ENCODE assay signal across 23 cellular contexts in genomic region chr17:55666810-55667209, GRCh38. TPM values are rescaled to one million over a fixed set of nuclear protein-coding genes. Genes with fewer than 3 reads are reported as not detected.
"Had no signal": no experiment of that assay in that cellular context is flagged by ENCODE, and none has a peak within 500 bp of the region (broad histone marks: within the 10 kb centered on the region; RNA-seq: fewer than 3 reads in every experiment).

No MANE protein-coding gene starts in this region.

- H3K27ac Mint-ChIP-seq: nephron; neural progenitor cell; stimulated activated naive B cell treated with anti-CD40 and anti-IgM and Interleukin-4, amounts not matched to agents 10 μg/mL and 1 μg/mL and 100 μg/mL, for 72 hours had no signal

- H3K9me3 Mint-ChIP-seq: naive thymus-derived CD8-positive, alpha-beta T cell; neural progenitor cell had no signal

- ATAC-seq: left cardiac atrium; left lobe of liver; left ventricle myocardium superior; naive thymus-derived CD8-positive, alpha-beta T cell; right cardiac atrium; stimulated activated naive B cell treated with anti-CD40 and anti-IgM and Interleukin-4, amounts not matched to agents 10 μg/mL and 1 μg/mL and 100 μg/mL, for 72 hours; stimulated activated naive CD8-positive, alpha-beta T cell treated with anti-CD3 and anti-CD28 coated beads, Interleukin-15, Interleukin-2, amounts not matched to agents 100 U/mL and 50 U/mL, for 24 hours had no signal

- DNase-seq: hippocampal formation; kidney glomerular epithelial cell; left cardiac atrium; left ventricle myocardium superior; mammary epithelial cell; mesenchymal stem cell; naive thymus-derived CD8-positive, alpha-beta T cell; ovary; retina; right cardiac atrium; stimulated activated CD4-positive, alpha-beta T cell treated with anti-CD3 and anti-CD28 coated beads, Interleukin-12 subunit alpha, Interleukin-12 subunit beta, amount 100 ng/mL, for 4 hours; stimulated activated CD4-positive, alpha-beta T cell treated with anti-CD3 and anti-CD28 coated beads, Interleukin-15, amount 100 ng/mL, for 24 hours; stimulated activated CD4-positive, alpha-beta T cell treated with anti-CD3 and anti-CD28 coated beads, Interleukin-2, amount 100 ng/mL, for 24 hours; stimulated activated CD4-positive, alpha-beta T cell treated with anti-CD3 and anti-CD28 coated beads, Interleukin-4, amount 100 ng/mL, for 1 hour; stimulated activated naive B cell treated with anti-CD40 and anti-IgM and Interleukin-4, amounts not matched to agents 10 μg/mL and 1 μg/mL and 100 μg/mL, for 72 hours; stimulated activated naive CD8-positive, alpha-beta T cell treated with anti-CD3 and anti-CD28 coated beads, Interleukin-15, Interleukin-2, amounts not matched to agents 100 U/mL and 50 U/mL, for 24 hours; stomach; testis; thyroid gland; transverse colon had no signal

- H3K36me3 Mint-ChIP-seq: naive thymus-derived CD8-positive, alpha-beta T cell; neural progenitor cell; stimulated activated naive B cell treated with anti-CD40 and anti-IgM and Interleukin-4, amounts not matched to agents 10 μg/mL and 1 μg/mL and 100 μg/mL, for 72 hours had no signal

- H3K4me3 Mint-ChIP-seq: naive thymus-derived CD8-positive, alpha-beta T cell; nephron; neural progenitor cell; stimulated activated naive B cell treated with anti-CD40 and anti-IgM and Interleukin-4, amounts not matched to agents 10 μg/mL and 1 μg/mL and 100 μg/mL, for 72 hours had no signal

RNA-seq across cellular contexts. Expression of gene TMEM100, which starts 55.9 kb away (rescaled TPM):
- total RNA-seq: naive thymus-derived CD8-positive, alpha-beta T cell had no signal
